Comparison of ENCODE assay signal across 20 cellular contexts in the genomic region with DNA sequence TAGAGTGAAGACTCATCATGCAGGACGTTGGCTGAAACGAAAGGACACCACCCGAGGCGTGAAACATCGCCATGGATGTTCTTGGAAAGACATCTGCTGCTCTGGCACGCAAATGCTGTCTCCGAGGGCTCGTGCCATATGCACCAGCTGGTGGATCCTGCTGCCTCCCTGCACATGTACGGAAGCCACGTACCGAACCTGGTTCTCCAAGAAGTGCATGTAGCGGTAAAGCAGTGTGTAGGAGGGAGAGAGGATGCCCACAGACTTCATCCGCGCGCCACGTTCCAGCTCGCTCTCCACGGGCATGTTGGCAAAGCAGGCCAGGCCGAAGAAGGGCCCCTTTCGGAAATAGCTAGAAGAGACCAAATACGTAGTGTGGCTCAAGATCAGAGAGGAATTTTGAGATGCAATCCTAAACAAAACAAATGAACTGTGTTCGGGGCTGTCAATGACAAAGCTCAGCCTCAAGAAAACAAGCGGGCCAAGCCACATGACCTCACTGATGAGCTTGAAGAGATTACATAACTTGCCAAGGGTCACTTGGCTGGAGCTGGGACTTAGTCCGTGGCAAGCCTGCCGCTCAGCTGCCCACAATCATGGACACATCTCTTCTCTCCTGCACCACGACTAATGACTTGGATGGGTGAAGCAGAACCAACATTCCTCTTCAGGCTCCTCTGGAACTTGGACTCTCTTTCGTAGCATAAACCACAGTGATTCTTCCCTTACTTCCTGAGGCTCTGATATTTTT. TPM values are rescaled to one million over a fixed set of nuclear protein-coding genes. Genes with fewer than 3 reads are reported as not detected.
DNase-seq lines count a peak whose midpoint lies in the region; ATAC-seq and TF ChIP-seq lines count a peak whose summit lies in the region.
"Had no signal": no experiment of that assay in that cellular context is flagged by ENCODE, and none has a peak within 500 bp of the region (broad histone marks: within the 10 kb centered on the region; RNA-seq: fewer than 3 reads in every experiment).

No MANE protein-coding gene starts in this region.

- WGBS in endodermal cell (ENCODE audit: insufficient coverage in 1 of 2, insufficient read length in 1 of 2), 2 experiments = 94 to 97% methylated on average over 23 to 27 of the region's 27 CpGs

- no peak overlapping the region for H3K27ac Mint-ChIP-seq in endodermal cell
- H3K27ac Mint-ChIP-seq: activated CD8-positive, alpha-beta T cell treated with anti-CD3 and anti-CD28 coated beads, Interleukin-2, amount 10 ng/mL, durations not matched to agents 7 days and 5 days; activated T-helper 1 cell treated with anti-CD3 and anti-CD28 coated beads, Interleukin-12 subunit alpha, Interleukin-12 subunit beta, Interleukin-2, Interleukin-4 antibody, amounts not matched to agents 30 ng/mL and 10 ng/mL and 1 ng/mL, durations not matched to agents 14 hours and 24 hours and 36 hours; neural progenitor cell; T-helper 1 cell treated with Interleukin-12 subunit alpha and Interleukin-12 subunit beta and Interleukin-4 antibody, amounts not matched to agents 30 μg/mL and 1 μg/mL, for 36 hours had no signal

- H3K27me3 ChIP-seq in breast epithelium = no peaks in the 10 kb centered on the region
- no peaks in the 10 kb centered on the region for H3K27me3 ChIP-seq in endodermal cell (ENCODE audit: control insufficient read depth, insufficient read depth, low read length, poor library complexity, severe bottlenecking)
- H3K27me3 ChIP-seq: neural progenitor cell, sigmoid colon, testis had no signal

- no peaks in the 10 kb centered on the region for H3K4me1 ChIP-seq in breast epithelium
- H3K4me1 ChIP-seq in endodermal cell (ENCODE audit: control insufficient read depth, insufficient read depth, low read length) = peaks cover 4% of the 10 kb centered on the region
- H3K4me1 ChIP-seq: neural progenitor cell, sigmoid colon had no signal

- H3K9me3 ChIP-seq in breast epithelium (no peaks in the 10 kb centered on the region), endodermal cell (ENCODE audit: control insufficient read depth, low read length) (no peaks in the 10 kb centered on the region)
- H3K9me3 ChIP-seq: sigmoid colon, testis had no signal

- intact Hi-C loops in breast epithelium (cut with DNase I; ENCODE audit: low total_unique reads) = no loop called here

- H3K4me3 ChIP-seq in breast epithelium (no peak overlapping the region), endodermal cell (ENCODE audit: low read length) (no peak overlapping the region)
- H3K4me3 ChIP-seq: neural progenitor cell, sigmoid colon, testis had no signal

- no peak overlapping the region for H3K9ac ChIP-seq in endodermal cell (ENCODE audit: extremely low read depth, low read length, poor library complexity, severe bottlenecking)
- H3K9ac ChIP-seq: neural progenitor cell had no signal

- peaks cover 1% of the 10 kb centered on the region for H3K9me3 Mint-ChIP-seq in endodermal cell
- H3K9me3 Mint-ChIP-seq: activated T-helper 1 cell treated with anti-CD3 and anti-CD28 coated beads, Interleukin-12 subunit alpha, Interleukin-12 subunit beta, Interleukin-2, Interleukin-4 antibody, amounts not matched to agents 30 ng/mL and 10 ng/mL and 1 ng/mL, durations not matched to agents 14 hours and 24 hours and 36 hours; CD8-positive, alpha-beta memory T cell; neural progenitor cell; T-helper 1 cell treated with Interleukin-12 subunit alpha and Interleukin-12 subunit beta and Interleukin-4 antibody, amounts not matched to agents 30 μg/mL and 1 μg/mL, for 36 hours had no signal

- H3K4me1 Mint-ChIP-seq in endodermal cell = peaks cover 24% of the 10 kb centered on the region

- peaks cover 15% of the 10 kb centered on the region for H3K36me3 Mint-ChIP-seq in endodermal cell (ENCODE audit: low read depth)

- no peak for TF ChIP-seq POLR2A in breast epithelium (IDR thresholded peaks at IDR 0.05)

- H3K36me3 ChIP-seq in breast epithelium (no peaks in the 10 kb centered on the region), endodermal cell (ENCODE audit: control insufficient read depth, insufficient read depth, low read length) (peaks cover 15% of the 10 kb centered on the region)

- no peak overlapping the region for H3K27ac ChIP-seq in breast epithelium
- no peak overlapping the region for H3K27ac ChIP-seq in endodermal cell (ENCODE audit: low read depth, low read length)
- H3K27ac ChIP-seq: neural progenitor cell, sigmoid colon, testis had no signal

- H3K27me3 Mint-ChIP-seq in endodermal cell (ENCODE audit: insufficient read depth) = no peaks in the 10 kb centered on the region
- H3K27me3 Mint-ChIP-seq: CD8-positive, alpha-beta memory T cell had no signal

- no peak overlapping the region for H3K4me3 Mint-ChIP-seq in endodermal cell
- H3K4me3 Mint-ChIP-seq: activated CD8-positive, alpha-beta T cell treated with anti-CD3 and anti-CD28 coated beads, Interleukin-2, amount 10 ng/mL, durations not matched to agents 7 days and 5 days; activated T-helper 1 cell treated with anti-CD3 and anti-CD28 coated beads, Interleukin-12 subunit alpha, Interleukin-12 subunit beta, Interleukin-2, Interleukin-4 antibody, amounts not matched to agents 30 ng/mL and 10 ng/mL and 1 ng/mL, durations not matched to agents 14 hours and 24 hours and 36 hours; CD8-positive, alpha-beta memory T cell; neural progenitor cell; T-helper 1 cell treated with Interleukin-12 subunit alpha and Interleukin-12 subunit beta and Interleukin-4 antibody, amounts not matched to agents 30 μg/mL and 1 μg/mL, for 36 hours had no signal

- DNase-seq in NCI-H1694 treated with DMSO at 0.1 percent for 48 hours (lab: John Stamatoyannopoulos, UW) (peak; percentile 88), cerebellar cortex (ENCODE audit: low spot score) (peak; percentile 96), left lobe of liver (ENCODE audit: low spot score) (peak; percentile 85), renal cortical epithelial cell (ENCODE audit: low read depth) (peak; percentile 76), breast epithelium (ENCODE audit: low spot score in 2 of 2) (no peak), endodermal cell (no peak), omental fat pad (ENCODE audit: low spot score) (no peak), NCI-H2081 treated with DMSO at 0.1 percent for 48 hours (lab: John Stamatoyannopoulos, UW) (no peak)
- DNase-seq: activated CD8-positive, alpha-beta T cell treated with anti-CD3 and anti-CD28 coated beads, Interleukin-2, amount 10 ng/mL, durations not matched to agents 7 days and 5 days; CD8-positive, alpha-beta memory T cell; SHP77 treated with DMSO at 0.1 percent for 48 hours; sigmoid colon; stimulated activated CD4-positive, alpha-beta T cell treated with anti-CD3 and anti-CD28 coated beads, Interleukin-2, amount 100 ng/mL, for 48 hours; testis had no signal

- ATAC-seq in left lobe of liver = peak; percentile 92
- ATAC-seq in omental fat pad (ENCODE audit: low FRiP score) = no peak
- ATAC-seq: activated CD8-positive, alpha-beta T cell treated with anti-CD3 and anti-CD28 coated beads, Interleukin-2, amount 10 ng/mL, durations not matched to agents 7 days and 5 days had no signal

- TF ChIP-seq CTCF in breast epithelium (IDR thresholded peaks at IDR 0.05) (no peak), endodermal cell (conservative IDR thresholded peaks at IDR 0.05) (no peak), omental fat pad (IDR thresholded peaks at IDR 0.05) (no peak)

RNA-seq across cellular contexts. Expression of a gene that starts 16.5 kb away (rescaled TPM):
- total RNA-seq in left lobe of liver (29.8 TPM), renal cortical epithelial cell (12.3 and 17.6 TPM in 2 replicates), breast epithelium (10 to 100 TPM; 14.1 to 49.2 (median 32.1) TPM), endodermal cell (10 to 100 TPM; 24.5 to 25.4 TPM), omental fat pad (10 to 100 TPM; 12.4 to 28.4 (median 19.6) TPM)
- 26.1 TPM for polyA plus RNA-seq in endodermal cell (2013, experiment 1 of 2)
- 22.6 TPM for polyA plus RNA-seq in endodermal cell (2013, experiment 2 of 2)

RNA-seq across cellular contexts. Expression of a gene that starts 22.7 kb away (rescaled TPM):
- not detected for total RNA-seq in left lobe of liver
- total RNA-seq in renal cortical epithelial cell = under 0.01 TPM in 1 of 2 replicates, not detected in the other
- not detected for total RNA-seq in breast epithelium
- not detected for total RNA-seq in endodermal cell
- 0.11 TPM for polyA plus RNA-seq in endodermal cell (2013, experiment 1 of 2)
- polyA plus RNA-seq in endodermal cell (2013, experiment 2 of 2) = not detected
- under 1 TPM in 1 of 4 donors, not detected in 3; 0.79 TPM for total RNA-seq in omental fat pad
- total RNA-seq: activated CD8-positive, alpha-beta T cell treated with anti-CD3 and anti-CD28 coated beads, Interleukin-2, amount 10 ng/mL, durations not matched to agents 7 days and 5 days; CD8-positive, alpha-beta memory T cell; chondrocyte; Daoy; HT-29; sigmoid colon had no signal
- polyA plus RNA-seq: CD8-positive, alpha-beta memory T cell had no signal

RNA-seq across cellular contexts. Expression of a gene that starts 52.7 kb away (rescaled TPM):
- total RNA-seq in left lobe of liver (36.7 TPM), renal cortical epithelial cell (150 and 257 TPM in 2 replicates), breast epithelium (100 to 1,000 TPM in 2 of 3 donors, 10 to 100 TPM in 1; 93.4 to 114 (median 112) TPM), endodermal cell (100 to 1,000 TPM; 179 to 194 TPM), omental fat pad (100 to 1,000 TPM in 2 of 4 donors, 10 to 100 TPM in 2; 76.8 to 106 (median 92.0) TPM)
- 166 TPM for polyA plus RNA-seq in endodermal cell (2013, experiment 1 of 2)
- 154 TPM for polyA plus RNA-seq in endodermal cell (2013, experiment 2 of 2)

Comparison
In these comparisons a context has a peak if more than half of its experiments do, and no peak if none do; other contexts are left out.
1. DNase-seq: peak in NCI-H1694 treated with DMSO at 0.1 percent for 48 hours (single experiment), cerebellar cortex (single experiment), left lobe of liver (single experiment) and renal cortical epithelial cell (single experiment); none in breast epithelium (0 of 2), endodermal cell (single experiment), omental fat pad (single experiment) and NCI-H2081 treated with DMSO at 0.1 percent for 48 hours (single experiment).